8 cellular contexts compared by ENCODE assay signal in genomic region chr3:23805881-23806321, GRCh38. TPM values are rescaled to one million over a fixed set of nuclear protein-coding genes. Genes with fewer than 3 reads are reported as not detected.
DNase-seq lines count a peak whose midpoint lies in the region; ATAC-seq and TF ChIP-seq lines count a peak whose summit lies in the region.

Gene UBE2E1, plus strand, starts transcription at chr3:23805955. Its CDS starts 1,315 bp downstream, at chr3:23807270.

- peak within 1 kb of the TSS; percentile 82 to 93 for H3K4me3 ChIP-seq in gastroesophageal sphincter
- peak within 1 kb of the TSS; percentile 54 to 88 (median 83) for H3K4me3 ChIP-seq in thyroid gland (replicated peaks in 1 of 3)

- TF ChIP-seq EP300 in gastroesophageal sphincter (IDR thresholded peaks at IDR 0.05): no peak

- H3K4me1 ChIP-seq in gastroesophageal sphincter (peaks cover 3 to 39% (median 23%) of the 10 kb centered on the region in 3 donors), thyroid gland (peaks cover 6 to 27% of the 10 kb centered on the region in 2 donors)

- peak; percentile 28 for DNase-seq in COLO829 (ENCODE audit: low spot score)
- peak; percentile 79 for DNase-seq in SK-MEL-5 (ENCODE audit: low read depth, low spot score)
- DNase-seq in activated naive CD4-positive, alpha-beta T cell treated with anti-CD3 and anti-CD28 coated beads for 36 hours: peak; percentile 73
- peak in 50 of 56 donors; percentile 7 to 77 (median 52) for DNase-seq in nucleus accumbens (lab: John Stamatoyannopoulos, UW)
- peak; percentile 76 to 77 for DNase-seq in thyroid gland

- H3K27me3 ChIP-seq in gastroesophageal sphincter (no peaks in the 10 kb centered on the region), thyroid gland (no peaks in the 10 kb centered on the region)

- peak within 1 kb of the TSS; percentile 89 for H3K27ac Mint-ChIP-seq in activated naive CD4-positive, alpha-beta T cell treated with anti-CD3 and anti-CD28 coated beads for 36 hours

- in situ Hi-C loops in SK-MEL-5 (cut with HindIII; ENCODE audit: low pct_unique_long_range_greater_than_20kb, low sequenced_read_pairs): no loop called here

- peaks cover 7% of the 10 kb centered on the region for H3K27me3 Mint-ChIP-seq in activated naive CD4-positive, alpha-beta T cell treated with anti-CD3 and anti-CD28 coated beads for 36 hours (ENCODE audit: low read depth)

- no peaks in the 10 kb centered on the region for H3K36me3 ChIP-seq in gastroesophageal sphincter
- H3K36me3 ChIP-seq in thyroid gland: no peaks in the 10 kb centered on the region

- intact Hi-C loops in activated naive CD4-positive, alpha-beta T cell treated with anti-CD3 and anti-CD28 coated beads for 36 hours (cut with micrococcal nuclease): loop anchor here (1.0 to 10.0 kb wide), 4 partner anchors 9 to 879 kb away; partner anchors contain the start of gene UBE2E2
- intact Hi-C loops in thyroid gland (cut with DNase I): no loop called here

- TF ChIP-seq CTCF in gastroesophageal sphincter (IDR thresholded peaks at IDR 0.05) (no peak), thyroid gland (IDR thresholded peaks at IDR 0.05) (no peak)

- peaks cover 3% of the 10 kb centered on the region for H3K36me3 Mint-ChIP-seq in activated naive CD4-positive, alpha-beta T cell treated with anti-CD3 and anti-CD28 coated beads for 36 hours (ENCODE audit: low read depth)

- TF ChIP-seq POLR2A in gastroesophageal sphincter (IDR thresholded peaks at IDR 0.05) (peak; percentile 44 to 61), thyroid gland (IDR thresholded peaks at IDR 0.05) (peak in 1 of 2 donors; percentile 67)

- H3K27ac ChIP-seq in gastroesophageal sphincter (peak within 1 kb of the TSS; percentile 72 to 95 (median 92)), thyroid gland (peak within 1 kb of the TSS; percentile 84 to 94 (median 93))

- CTCF ChIA-PET in activated naive CD4-positive, alpha-beta T cell treated with anti-CD3 and anti-CD28 coated beads for 36 hours (lab: Charles Lee): no interaction called here

- no peaks in the 10 kb centered on the region for H3K9me3 Mint-ChIP-seq in activated naive CD4-positive, alpha-beta T cell treated with anti-CD3 and anti-CD28 coated beads for 36 hours

- ATAC-seq in GM19397 (IDR thresholded peaks at IDR 0.05; ENCODE audit: unreplicated experiment) (peak; percentile 64), HG03558 (IDR thresholded peaks at IDR 0.05; ENCODE audit: extremely low read depth, unreplicated experiment) (peak; percentile 47), gastroesophageal sphincter (peak; percentile 83)

- WGBS in gastroesophageal sphincter (ENCODE audit: low coverage in 1 of 2), 2 donors: 0% methylated on average over 3 of the region's 51 CpGs; no CpG with 5 or more reads in 1 of the 2 donors
- WGBS in thyroid gland, 2 donors: 0% methylated on average over 12 of the region's 51 CpGs; no CpG with 5 or more reads in 1 of the 2 donors

- H3K4me3 Mint-ChIP-seq in activated naive CD4-positive, alpha-beta T cell treated with anti-CD3 and anti-CD28 coated beads for 36 hours: peak within 1 kb of the TSS; percentile 91

- H3K9me3 ChIP-seq in gastroesophageal sphincter: no peaks in the 10 kb centered on the region
- H3K9me3 ChIP-seq in thyroid gland: no peaks in the 10 kb centered on the region

- H3K4me1 Mint-ChIP-seq in activated naive CD4-positive, alpha-beta T cell treated with anti-CD3 and anti-CD28 coated beads for 36 hours (ENCODE audit: low read depth): peaks cover 36% of the 10 kb centered on the region

RNA-seq across cellular contexts. Expression of gene UBE2E1, which starts in this region (rescaled TPM):
- 155 and 158 TPM in 2 replicates for total RNA-seq in SK-MEL-5 (2014; rRNA removed; shearing (Covaris generic))
- polyA plus RNA-seq in SK-MEL-5 (2015; cell fraction: cytosol; rRNA removed): 128 and 131 TPM in 2 replicates
- 79.2 and 107 TPM in 2 replicates for polyA plus RNA-seq in SK-MEL-5 (2015; cell fraction: nucleus; rRNA removed)
- total RNA-seq in activated naive CD4-positive, alpha-beta T cell treated with anti-CD3 and anti-CD28 coated beads for 36 hours: 10 to 100 TPM; 66.0 to 66.6 TPM
- total RNA-seq in gastroesophageal sphincter (100 to 1,000 TPM in 3 of 4 donors, 10 to 100 TPM in 1; 89.4 to 153 (median 121) TPM), thyroid gland (10 to 100 TPM; 61.6 to 88.4 (median 79.6) TPM)

Comparison
In these comparisons a context has a peak if more than half of its experiments do, and no peak if none do; other contexts are left out.
1. Peak in every context shown above with its lines: DNase-seq, ATAC-seq, H3K4me3 ChIP-seq and H3K27ac ChIP-seq.
2. DNase-seq: peak in every context shown above with its lines; median percentile 79 in SK-MEL-5; 76 in thyroid gland; 73 in activated naive CD4-positive, alpha-beta T cell treated with anti-CD3 and anti-CD28 coated beads for 36 hours; 52 in nucleus accumbens; 28 in COLO829.